In genomic region chr10:124917168-124917938, GRCh38 we compare ENCODE assay signal across 1 cellular context.
A peak's percentile ranks its signal among the peaks of the same experiment; 100 is the strongest.
TF ChIP-seq lines count a peak whose summit lies in the region.

No MANE protein-coding gene starts in this region.

TF ChIP-seq in HEK293, 187 proteins besides CTCF, POLR2A, EP300 and RAD21 (continued from another document and continues in another):
- TF ChIP-seq OSR2 (tag by site-specific recombination; IDR thresholded peaks at IDR 0.05) (no peak), ZNF423 (tag by site-specific recombination; IDR thresholded peaks at IDR 0.05) (no peak), ZNF785 (tag by site-specific recombination; IDR thresholded peaks at IDR 0.05) (no peak), ZNF768 (tag by site-specific recombination; IDR thresholded peaks at IDR 0.05) (no peak), ZNF530 (tag by site-specific recombination; IDR thresholded peaks at IDR 0.05; ENCODE audit: low read depth) (no peak), ZNF549 (tag by site-specific recombination; IDR thresholded peaks at IDR 0.05) (no peak), ZNF223 (tag by site-specific recombination; IDR thresholded peaks at IDR 0.05) (no peak), ZNF10 (tag by site-specific recombination; IDR thresholded peaks at IDR 0.05) (no peak), ZNF24 (tag by site-specific recombination; IDR thresholded peaks at IDR 0.05) (0 out of 2 replicates have a peak, but pooled peaks have one; percentile 16), ZNF610 (tag by site-specific recombination; IDR thresholded peaks at IDR 0.05; ENCODE audit: borderline replicate concordance) (no peak), RBAK (tag by site-specific recombination; IDR thresholded peaks at IDR 0.05) (no peak), ZNF670 (tag by site-specific recombination; IDR thresholded peaks at IDR 0.05; ENCODE audit: low read depth) (no peak), SP2 (tag by site-specific recombination; IDR thresholded peaks at IDR 0.05) (peak; percentile 15), ZNF514 (tag by site-specific recombination; IDR thresholded peaks at IDR 0.05) (no peak), ZNF571 (tag by site-specific recombination; IDR thresholded peaks at IDR 0.05) (no peak), ZNF184 (tag by site-specific recombination; IDR thresholded peaks at IDR 0.05) (no peak), ZNF558 (tag by site-specific recombination; IDR thresholded peaks at IDR 0.05) (no peak), SP3 (tag by site-specific recombination; IDR thresholded peaks at IDR 0.05) (peak; percentile 59), YY1 (tag by site-specific recombination; IDR thresholded peaks at IDR 0.05) (peak; percentile 63; the same call in 1 of the 2 replicates), ZNF585B (tag by site-specific recombination; IDR thresholded peaks at IDR 0.05) (no peak), ZIC2 (tag by site-specific recombination; IDR thresholded peaks at IDR 0.05) (peak; percentile 51), OVOL3 (tag by site-specific recombination; IDR thresholded peaks at IDR 0.05) (no peak), ZNF692 (tag by site-specific recombination; IDR thresholded peaks at IDR 0.05) (peak; percentile 68), PATZ1 (tag by site-specific recombination; IDR thresholded peaks at IDR 0.05) (peak; percentile 37), ZNF140 (tag by site-specific recombination; IDR thresholded peaks at IDR 0.05) (no peak), ZNF404 (tag by site-specific recombination; IDR thresholded peaks at IDR 0.05) (no peak), ZNF623 (tag by site-specific recombination; IDR thresholded peaks at IDR 0.05) (no peak), ZNF529 (tag by site-specific recombination; IDR thresholded peaks at IDR 0.05; ENCODE audit: insufficient replicate concordance) (no peak), ZNF600 (tag by site-specific recombination; IDR thresholded peaks at IDR 0.05) (peak; percentile 40), SCRT2 (tag by site-specific recombination; IDR thresholded peaks at IDR 0.05) (no peak), ZNF473 (tag by site-specific recombination; IDR thresholded peaks at IDR 0.05) (no peak), WT1 (tag by site-specific recombination; IDR thresholded peaks at IDR 0.05) (no peak), ZNF114 (tag by site-specific recombination; IDR thresholded peaks at IDR 0.05) (no peak), ZFP69B (tag by site-specific recombination; IDR thresholded peaks at IDR 0.05) (peak; percentile 74), ZNF629 (tag by site-specific recombination; IDR thresholded peaks at IDR 0.05) (no peak; the same call in 1 of the 2 replicates), KLF16 (tag by site-specific recombination; IDR thresholded peaks at IDR 0.05) (0 out of 2 replicates have a peak, but pooled peaks have one; percentile 19), GLI2 (tag by site-specific recombination; IDR thresholded peaks at IDR 0.05; ENCODE audit: borderline replicate concordance, low read depth) (no peak), BCL11B (tag by site-specific recombination; IDR thresholded peaks at IDR 0.05; ENCODE audit: low read depth) (no peak), ZFP41 (tag by site-specific recombination; IDR thresholded peaks at IDR 0.05; ENCODE audit: borderline replicate concordance) (no peak), ZNF560 (tag by site-specific recombination; IDR thresholded peaks at IDR 0.05; ENCODE audit: borderline replicate concordance) (no peak), ZNF596 (tag by site-specific recombination; IDR thresholded peaks at IDR 0.05) (no peak), REST (tag by site-specific recombination; IDR thresholded peaks at IDR 0.05) (peak; percentile 51; the same call in 1 of the 2 replicates), ZNF548 (tag by site-specific recombination; IDR thresholded peaks at IDR 0.05) (no peak), ZXDB (tag by site-specific recombination; IDR thresholded peaks at IDR 0.05) (0 out of 2 replicates have a peak, but pooled peaks have one; percentile 34), ZNF747 (tag by site-specific recombination; IDR thresholded peaks at IDR 0.05) (no peak), ZNF341 (tag by site-specific recombination; IDR thresholded peaks at IDR 0.05; ENCODE audit: low read depth) (peak; percentile 97), SALL2 (tag by site-specific recombination; IDR thresholded peaks at IDR 0.05; ENCODE audit: borderline replicate concordance) (no peak), ZNF426 (tag by site-specific recombination; IDR thresholded peaks at IDR 0.05) (no peak)
- TF ChIP-seq, protein P1, sequence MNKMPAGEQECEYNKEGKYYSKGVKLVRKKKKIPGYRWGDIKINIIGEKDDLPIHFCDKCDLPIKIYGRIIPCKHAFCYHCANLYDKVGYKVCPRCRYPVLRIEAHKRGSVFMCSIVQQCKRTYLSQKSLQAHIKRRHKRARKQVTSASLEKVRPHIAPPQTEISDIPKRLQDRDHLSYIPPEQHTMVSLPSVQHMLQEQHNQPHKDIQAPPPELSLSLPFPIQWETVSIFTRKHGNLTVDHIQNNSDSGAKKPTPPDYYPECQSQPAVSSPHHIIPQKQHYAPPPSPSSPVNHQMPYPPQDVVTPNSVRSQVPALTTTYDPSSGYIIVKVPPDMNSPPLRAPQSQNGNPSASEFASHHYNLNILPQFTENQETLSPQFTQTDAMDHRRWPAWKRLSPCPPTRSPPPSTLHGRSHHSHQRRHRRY (tag by site-specific recombination; IDR thresholded peaks at IDR 0.05), result no peak
- TF ChIP-seq, protein P2, sequence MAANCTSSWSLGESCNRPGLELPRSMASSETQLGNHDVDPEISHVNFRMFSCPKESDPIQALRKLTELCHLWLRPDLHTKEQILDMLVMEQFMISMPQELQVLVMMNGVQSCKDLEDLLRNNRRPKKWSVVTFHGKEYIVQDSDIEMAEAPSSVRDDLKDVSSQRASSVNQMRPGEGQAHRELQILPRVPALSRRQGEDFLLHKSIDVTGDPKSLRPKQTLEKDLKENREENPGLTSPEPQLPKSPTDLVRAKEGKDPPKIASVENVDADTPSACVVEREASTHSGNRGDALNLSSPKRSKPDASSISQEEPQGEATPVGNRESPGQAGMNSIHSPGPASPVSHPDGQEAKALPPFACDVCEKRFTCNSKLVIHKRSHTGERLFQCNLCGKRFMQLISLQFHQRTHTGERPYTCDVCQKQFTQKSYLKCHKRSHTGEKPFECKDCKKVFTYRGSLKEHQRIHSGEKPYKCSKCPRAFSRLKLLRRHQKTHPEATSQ (tag by site-specific recombination; IDR thresholded peaks at IDR 0.05), result no peak
- TF ChIP-seq, protein P3, sequence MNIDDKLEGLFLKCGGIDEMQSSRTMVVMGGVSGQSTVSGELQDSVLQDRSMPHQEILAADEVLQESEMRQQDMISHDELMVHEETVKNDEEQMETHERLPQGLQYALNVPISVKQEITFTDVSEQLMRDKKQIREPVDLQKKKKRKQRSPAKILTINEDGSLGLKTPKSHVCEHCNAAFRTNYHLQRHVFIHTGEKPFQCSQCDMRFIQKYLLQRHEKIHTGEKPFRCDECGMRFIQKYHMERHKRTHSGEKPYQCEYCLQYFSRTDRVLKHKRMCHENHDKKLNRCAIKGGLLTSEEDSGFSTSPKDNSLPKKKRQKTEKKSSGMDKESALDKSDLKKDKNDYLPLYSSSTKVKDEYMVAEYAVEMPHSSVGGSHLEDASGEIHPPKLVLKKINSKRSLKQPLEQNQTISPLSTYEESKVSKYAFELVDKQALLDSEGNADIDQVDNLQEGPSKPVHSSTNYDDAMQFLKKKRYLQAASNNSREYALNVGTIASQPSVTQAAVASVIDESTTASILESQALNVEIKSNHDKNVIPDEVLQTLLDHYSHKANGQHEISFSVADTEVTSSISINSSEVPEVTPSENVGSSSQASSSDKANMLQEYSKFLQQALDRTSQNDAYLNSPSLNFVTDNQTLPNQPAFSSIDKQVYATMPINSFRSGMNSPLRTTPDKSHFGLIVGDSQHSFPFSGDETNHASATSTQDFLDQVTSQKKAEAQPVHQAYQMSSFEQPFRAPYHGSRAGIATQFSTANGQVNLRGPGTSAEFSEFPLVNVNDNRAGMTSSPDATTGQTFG (tag by site-specific recombination; IDR thresholded peaks at IDR 0.05; ENCODE audit: borderline replicate concordance), result no peak
- TF ChIP-seq, protein P4, sequence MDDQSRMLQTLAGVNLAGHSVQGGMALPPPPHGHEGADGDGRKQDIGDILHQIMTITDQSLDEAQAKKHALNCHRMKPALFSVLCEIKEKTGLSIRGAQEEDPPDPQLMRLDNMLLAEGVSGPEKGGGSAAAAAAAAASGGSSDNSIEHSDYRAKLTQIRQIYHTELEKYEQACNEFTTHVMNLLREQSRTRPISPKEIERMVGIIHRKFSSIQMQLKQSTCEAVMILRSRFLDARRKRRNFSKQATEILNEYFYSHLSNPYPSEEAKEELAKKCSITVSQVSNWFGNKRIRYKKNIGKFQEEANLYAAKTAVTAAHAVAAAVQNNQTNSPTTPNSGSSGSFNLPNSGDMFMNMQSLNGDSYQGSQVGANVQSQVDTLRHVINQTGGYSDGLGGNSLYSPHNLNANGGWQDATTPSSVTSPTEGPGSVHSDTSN (CRISPR knock-in tag; IDR thresholded peaks at IDR 0.05), result no peak
- TF ChIP-seq, protein P5, sequence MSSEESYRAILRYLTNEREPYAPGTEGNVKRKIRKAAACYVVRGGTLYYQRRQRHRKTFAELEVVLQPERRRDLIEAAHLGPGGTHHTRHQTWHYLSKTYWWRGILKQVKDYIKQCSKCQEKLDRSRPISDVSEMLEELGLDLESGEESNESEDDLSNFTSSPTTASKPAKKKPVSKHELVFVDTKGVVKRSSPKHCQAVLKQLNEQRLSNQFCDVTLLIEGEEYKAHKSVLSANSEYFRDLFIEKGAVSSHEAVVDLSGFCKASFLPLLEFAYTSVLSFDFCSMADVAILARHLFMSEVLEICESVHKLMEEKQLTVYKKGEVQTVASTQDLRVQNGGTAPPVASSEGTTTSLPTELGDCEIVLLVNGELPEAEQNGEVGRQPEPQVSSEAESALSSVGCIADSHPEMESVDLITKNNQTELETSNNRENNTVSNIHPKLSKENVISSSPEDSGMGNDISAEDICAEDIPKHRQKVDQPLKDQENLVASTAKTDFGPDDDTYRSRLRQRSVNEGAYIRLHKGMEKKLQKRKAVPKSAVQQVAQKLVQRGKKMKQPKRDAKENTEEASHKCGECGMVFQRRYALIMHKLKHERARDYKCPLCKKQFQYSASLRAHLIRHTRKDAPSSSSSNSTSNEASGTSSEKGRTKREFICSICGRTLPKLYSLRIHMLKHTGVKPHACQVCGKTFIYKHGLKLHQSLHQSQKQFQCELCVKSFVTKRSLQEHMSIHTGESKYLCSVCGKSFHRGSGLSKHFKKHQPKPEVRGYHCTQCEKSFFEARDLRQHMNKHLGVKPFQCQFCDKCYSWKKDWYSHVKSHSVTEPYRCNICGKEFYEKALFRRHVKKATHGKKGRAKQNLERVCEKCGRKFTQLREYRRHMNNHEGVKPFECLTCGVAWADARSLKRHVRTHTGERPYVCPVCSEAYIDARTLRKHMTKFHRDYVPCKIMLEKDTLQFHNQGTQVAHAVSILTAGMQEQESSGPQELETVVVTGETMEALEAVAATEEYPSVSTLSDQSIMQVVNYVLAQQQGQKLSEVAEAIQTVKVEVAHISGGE (tag by site-specific recombination; conservative IDR thresholded peaks at IDR 0.05; ENCODE audit: low read depth), result peak; percentile 77
